Comparison of ENCODE assay signal across 2 cellular contexts in the genomic region with DNA sequence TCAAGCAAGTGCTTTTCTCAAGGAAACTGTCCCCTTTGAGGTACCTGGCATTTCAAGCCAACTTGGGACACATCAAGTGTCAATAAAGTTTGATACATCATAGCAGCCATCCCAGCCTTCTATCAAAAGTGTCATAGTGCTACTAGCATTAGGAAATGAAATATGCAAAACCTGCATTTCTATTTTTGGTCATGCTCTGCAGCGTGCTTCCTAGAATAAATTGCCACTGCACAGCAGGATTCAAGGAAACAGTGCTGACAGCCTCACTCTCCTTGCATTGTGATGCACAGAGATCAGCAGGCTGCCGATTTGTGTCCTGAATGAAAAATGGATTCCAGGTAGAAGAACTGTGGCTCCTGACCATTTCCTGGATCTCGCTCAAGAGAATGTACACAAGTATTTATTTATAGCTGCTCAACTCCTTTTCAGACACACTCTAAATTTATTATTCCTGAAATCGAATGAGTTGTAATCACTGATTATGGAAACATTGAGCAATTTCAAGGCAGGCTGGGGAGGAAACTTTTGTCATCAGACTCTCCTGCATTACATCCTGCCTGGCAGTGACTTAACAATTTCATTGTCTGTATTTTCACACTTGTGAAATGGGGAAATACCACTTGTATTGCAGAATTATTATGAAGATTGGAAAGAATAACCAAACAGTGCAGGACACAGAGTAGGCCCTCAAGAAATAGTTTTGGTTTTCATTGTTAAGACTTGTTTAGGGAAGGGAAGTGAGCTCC.
TF ChIP-seq lines count a peak whose summit lies in the region.

No MANE protein-coding gene starts in this region.

TF ChIP-seq in H1, 55 proteins besides CTCF, POLR2A, EP300 and RAD21 (continues in another document):
- TF ChIP-seq, protein P1, sequence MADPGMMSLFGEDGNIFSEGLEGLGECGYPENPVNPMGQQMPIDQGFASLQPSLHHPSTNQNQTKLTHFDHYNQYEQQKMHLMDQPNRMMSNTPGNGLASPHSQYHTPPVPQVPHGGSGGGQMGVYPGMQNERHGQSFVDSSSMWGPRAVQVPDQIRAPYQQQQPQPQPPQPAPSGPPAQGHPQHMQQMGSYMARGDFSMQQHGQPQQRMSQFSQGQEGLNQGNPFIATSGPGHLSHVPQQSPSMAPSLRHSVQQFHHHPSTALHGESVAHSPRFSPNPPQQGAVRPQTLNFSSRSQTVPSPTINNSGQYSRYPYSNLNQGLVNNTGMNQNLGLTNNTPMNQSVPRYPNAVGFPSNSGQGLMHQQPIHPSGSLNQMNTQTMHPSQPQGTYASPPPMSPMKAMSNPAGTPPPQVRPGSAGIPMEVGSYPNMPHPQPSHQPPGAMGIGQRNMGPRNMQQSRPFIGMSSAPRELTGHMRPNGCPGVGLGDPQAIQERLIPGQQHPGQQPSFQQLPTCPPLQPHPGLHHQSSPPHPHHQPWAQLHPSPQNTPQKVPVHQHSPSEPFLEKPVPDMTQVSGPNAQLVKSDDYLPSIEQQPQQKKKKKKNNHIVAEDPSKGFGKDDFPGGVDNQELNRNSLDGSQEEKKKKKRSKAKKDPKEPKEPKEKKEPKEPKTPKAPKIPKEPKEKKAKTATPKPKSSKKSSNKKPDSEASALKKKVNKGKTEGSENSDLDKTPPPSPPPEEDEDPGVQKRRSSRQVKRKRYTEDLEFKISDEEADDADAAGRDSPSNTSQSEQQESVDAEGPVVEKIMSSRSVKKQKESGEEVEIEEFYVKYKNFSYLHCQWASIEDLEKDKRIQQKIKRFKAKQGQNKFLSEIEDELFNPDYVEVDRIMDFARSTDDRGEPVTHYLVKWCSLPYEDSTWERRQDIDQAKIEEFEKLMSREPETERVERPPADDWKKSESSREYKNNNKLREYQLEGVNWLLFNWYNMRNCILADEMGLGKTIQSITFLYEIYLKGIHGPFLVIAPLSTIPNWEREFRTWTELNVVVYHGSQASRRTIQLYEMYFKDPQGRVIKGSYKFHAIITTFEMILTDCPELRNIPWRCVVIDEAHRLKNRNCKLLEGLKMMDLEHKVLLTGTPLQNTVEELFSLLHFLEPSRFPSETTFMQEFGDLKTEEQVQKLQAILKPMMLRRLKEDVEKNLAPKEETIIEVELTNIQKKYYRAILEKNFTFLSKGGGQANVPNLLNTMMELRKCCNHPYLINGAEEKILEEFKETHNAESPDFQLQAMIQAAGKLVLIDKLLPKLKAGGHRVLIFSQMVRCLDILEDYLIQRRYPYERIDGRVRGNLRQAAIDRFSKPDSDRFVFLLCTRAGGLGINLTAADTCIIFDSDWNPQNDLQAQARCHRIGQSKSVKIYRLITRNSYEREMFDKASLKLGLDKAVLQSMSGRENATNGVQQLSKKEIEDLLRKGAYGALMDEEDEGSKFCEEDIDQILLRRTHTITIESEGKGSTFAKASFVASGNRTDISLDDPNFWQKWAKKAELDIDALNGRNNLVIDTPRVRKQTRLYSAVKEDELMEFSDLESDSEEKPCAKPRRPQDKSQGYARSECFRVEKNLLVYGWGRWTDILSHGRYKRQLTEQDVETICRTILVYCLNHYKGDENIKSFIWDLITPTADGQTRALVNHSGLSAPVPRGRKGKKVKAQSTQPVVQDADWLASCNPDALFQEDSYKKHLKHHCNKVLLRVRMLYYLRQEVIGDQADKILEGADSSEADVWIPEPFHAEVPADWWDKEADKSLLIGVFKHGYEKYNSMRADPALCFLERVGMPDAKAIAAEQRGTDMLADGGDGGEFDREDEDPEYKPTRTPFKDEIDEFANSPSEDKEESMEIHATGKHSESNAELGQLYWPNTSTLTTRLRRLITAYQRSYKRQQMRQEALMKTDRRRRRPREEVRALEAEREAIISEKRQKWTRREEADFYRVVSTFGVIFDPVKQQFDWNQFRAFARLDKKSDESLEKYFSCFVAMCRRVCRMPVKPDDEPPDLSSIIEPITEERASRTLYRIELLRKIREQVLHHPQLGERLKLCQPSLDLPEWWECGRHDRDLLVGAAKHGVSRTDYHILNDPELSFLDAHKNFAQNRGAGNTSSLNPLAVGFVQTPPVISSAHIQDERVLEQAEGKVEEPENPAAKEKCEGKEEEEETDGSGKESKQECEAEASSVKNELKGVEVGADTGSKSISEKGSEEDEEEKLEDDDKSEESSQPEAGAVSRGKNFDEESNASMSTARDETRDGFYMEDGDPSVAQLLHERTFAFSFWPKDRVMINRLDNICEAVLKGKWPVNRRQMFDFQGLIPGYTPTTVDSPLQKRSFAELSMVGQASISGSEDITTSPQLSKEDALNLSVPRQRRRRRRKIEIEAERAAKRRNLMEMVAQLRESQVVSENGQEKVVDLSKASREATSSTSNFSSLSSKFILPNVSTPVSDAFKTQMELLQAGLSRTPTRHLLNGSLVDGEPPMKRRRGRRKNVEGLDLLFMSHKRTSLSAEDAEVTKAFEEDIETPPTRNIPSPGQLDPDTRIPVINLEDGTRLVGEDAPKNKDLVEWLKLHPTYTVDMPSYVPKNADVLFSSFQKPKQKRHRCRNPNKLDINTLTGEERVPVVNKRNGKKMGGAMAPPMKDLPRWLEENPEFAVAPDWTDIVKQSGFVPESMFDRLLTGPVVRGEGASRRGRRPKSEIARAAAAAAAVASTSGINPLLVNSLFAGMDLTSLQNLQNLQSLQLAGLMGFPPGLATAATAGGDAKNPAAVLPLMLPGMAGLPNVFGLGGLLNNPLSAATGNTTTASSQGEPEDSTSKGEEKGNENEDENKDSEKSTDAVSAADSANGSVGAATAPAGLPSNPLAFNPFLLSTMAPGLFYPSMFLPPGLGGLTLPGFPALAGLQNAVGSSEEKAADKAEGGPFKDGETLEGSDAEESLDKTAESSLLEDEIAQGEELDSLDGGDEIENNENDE (IDR thresholded peaks at IDR 0.05; ENCODE audit: insufficient replicate concordance, low read length), result no peak
- no peak for TF ChIP-seq RXRA (IDR thresholded peaks at IDR 0.05; ENCODE audit: insufficient read depth, low read depth, low read length)
- TF ChIP-seq TAF1 (IDR thresholded peaks at IDR 0.05; ENCODE audit: low read depth, low read length), result no peak
- peak; percentile 58 for TF ChIP-seq MAX (IDR thresholded peaks at IDR 0.05)
- 0 out of 2 replicates have a peak, but pooled peaks have one; percentile 32 for TF ChIP-seq YY1 (IDR thresholded peaks at IDR 0.05; ENCODE audit: low read depth, low read length)
- peak; percentile 91 for TF ChIP-seq NANOG (IDR thresholded peaks at IDR 0.05; ENCODE audit: insufficient read depth, low read depth, low read length, poor library complexity, severe bottlenecking)
- TF ChIP-seq MAFK (IDR thresholded peaks at IDR 0.05; ENCODE audit: low read depth, low read length), result peak; percentile 10; the same call in 1 of the 2 replicates
- peak; percentile 41; the same call in 1 of the 2 replicates for TF ChIP-seq SRF (IDR thresholded peaks at IDR 0.05; ENCODE audit: low read depth, low read length)
- peak; percentile 34; the same call in 1 of the 2 replicates for TF ChIP-seq TEAD4 (IDR thresholded peaks at IDR 0.05; ENCODE audit: low read depth, low read length)
- no peak for TF ChIP-seq JUN (IDR thresholded peaks at IDR 0.05; ENCODE audit: low read depth, low read length)
- TF ChIP-seq BCL11A (IDR thresholded peaks at IDR 0.05; ENCODE audit: low read depth in 2 of 2, low read length in 2 of 2), result no peak
- TF ChIP-seq HDAC2 (IDR thresholded peaks at IDR 0.05; ENCODE audit: borderline replicate concordance in 1 of 2, low read depth in 2 of 2, low read length in 2 of 2), result 0 out of 4 replicates have a peak, but pooled peaks of 1 of the 2 experiments have one; percentile 43
- TF ChIP-seq, protein P2, sequence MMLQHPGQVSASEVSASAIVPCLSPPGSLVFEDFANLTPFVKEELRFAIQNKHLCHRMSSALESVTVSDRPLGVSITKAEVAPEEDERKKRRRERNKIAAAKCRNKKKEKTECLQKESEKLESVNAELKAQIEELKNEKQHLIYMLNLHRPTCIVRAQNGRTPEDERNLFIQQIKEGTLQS (IDR thresholded peaks at IDR 0.05; ENCODE audit: insufficient read depth, low read depth, low read length), result no peak

TF ChIP-seq in HEK293T, 16 proteins besides CTCF, POLR2A, EP300 and RAD21:
- no peak for TF ChIP-seq FOXA1 (IDR thresholded peaks at IDR 0.05)
- no peak for TF ChIP-seq TARDBP (IDR thresholded peaks at IDR 0.05)
- no peak for TF ChIP-seq L3MBTL2 (conservative IDR thresholded peaks at IDR 0.05)
- no peak for TF ChIP-seq BHLHE40 (IDR thresholded peaks at IDR 0.05; ENCODE audit: borderline replicate concordance)
- no peak for TF ChIP-seq SUZ12 (IDR thresholded peaks at IDR 0.05)
- no peak for TF ChIP-seq NFRKB (IDR thresholded peaks at IDR 0.05)
- no peak for TF ChIP-seq ARNT (IDR thresholded peaks at IDR 0.05)
- TF ChIP-seq ZNF384 (IDR thresholded peaks at IDR 0.05), result no peak
- no peak for TF ChIP-seq FOXK2 (IDR thresholded peaks at IDR 0.05)
- no peak for TF ChIP-seq SP1 (IDR thresholded peaks at IDR 0.05)
- no peak for TF ChIP-seq CTBP1 (IDR thresholded peaks at IDR 0.05; ENCODE audit: borderline replicate concordance)
- TF ChIP-seq, protein P3, sequence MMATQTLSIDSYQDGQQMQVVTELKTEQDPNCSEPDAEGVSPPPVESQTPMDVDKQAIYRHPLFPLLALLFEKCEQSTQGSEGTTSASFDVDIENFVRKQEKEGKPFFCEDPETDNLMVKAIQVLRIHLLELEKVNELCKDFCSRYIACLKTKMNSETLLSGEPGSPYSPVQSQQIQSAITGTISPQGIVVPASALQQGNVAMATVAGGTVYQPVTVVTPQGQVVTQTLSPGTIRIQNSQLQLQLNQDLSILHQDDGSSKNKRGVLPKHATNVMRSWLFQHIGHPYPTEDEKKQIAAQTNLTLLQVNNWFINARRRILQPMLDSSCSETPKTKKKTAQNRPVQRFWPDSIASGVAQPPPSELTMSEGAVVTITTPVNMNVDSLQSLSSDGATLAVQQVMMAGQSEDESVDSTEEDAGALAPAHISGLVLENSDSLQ (IDR thresholded peaks at IDR 0.05), result no peak
- no peak for TF ChIP-seq HDGF (IDR thresholded peaks at IDR 0.05; ENCODE audit: borderline replicate concordance)
- TF ChIP-seq ELF4 (IDR thresholded peaks at IDR 0.05), result no peak
TF ChIP-seq in HEK293T: peak in this region for 0.
